In the genomic region with DNA sequence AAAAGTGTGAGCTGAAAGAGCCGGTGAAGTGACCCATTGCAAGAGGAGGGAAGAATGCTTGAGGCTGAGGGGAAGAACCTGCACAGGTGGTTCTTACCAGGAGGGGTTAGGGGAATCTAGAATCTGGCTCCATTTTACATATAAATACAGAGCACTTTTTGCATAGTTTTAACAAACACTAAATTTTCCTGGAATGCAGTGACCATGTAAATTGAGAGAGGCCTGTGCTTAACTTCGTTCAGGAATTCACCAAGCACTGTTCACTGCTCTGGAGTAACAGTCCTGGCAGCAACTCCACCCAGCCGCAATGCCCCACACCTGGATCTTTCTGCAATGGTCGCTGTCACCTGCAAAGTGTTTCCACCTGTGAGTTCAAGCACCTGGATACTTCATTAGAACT, we compare ENCODE assay signal across 26 cellular contexts. TPM values are rescaled to one million over a fixed set of nuclear protein-coding genes. Genes with fewer than 3 reads are reported as not detected.
"Had no signal": no experiment of that assay in that cellular context is flagged by ENCODE, and none has a peak within 500 bp of the region (broad histone marks: within the 10 kb centered on the region; RNA-seq: fewer than 3 reads in every experiment).

No MANE protein-coding gene starts in this region.

- H3K4me3 ChIP-seq: esophagus muscularis mucosa, gastroesophageal sphincter, heart left ventricle, ovary, psoas muscle, sigmoid colon, stomach, thyroid gland had no signal

- H3K27me3 ChIP-seq: esophagus muscularis mucosa, foreskin keratinocyte, gastroesophageal sphincter, heart left ventricle, ovary, sigmoid colon, stomach, thyroid gland had no signal

- H3K36me3 ChIP-seq: esophagus muscularis mucosa, gastroesophageal sphincter, heart left ventricle, ovary, sigmoid colon, stomach, thyroid gland had no signal

- H3K27ac Mint-ChIP-seq: dendritic cell treated with granulocyte-macrophage colony-stimulating factor and Interleukin-4, amounts not matched to agents 40 ng/mL and 50 ng/mL, for 4 days; naive thymus-derived CD8-positive, alpha-beta T cell; nephron progenitor cell; stimulated activated effector memory CD8-positive, alpha-beta T cell treated with anti-CD3 and anti-CD28 coated beads, Interleukin-12 subunit alpha, Interleukin-12 subunit beta, amount 100 ng/mL, for 72 hours had no signal

- H3K4me1 Mint-ChIP-seq: immature natural killer cell; stimulated activated effector memory CD8-positive, alpha-beta T cell treated with anti-CD3 and anti-CD28 coated beads, Interleukin-12 subunit alpha, Interleukin-12 subunit beta, amount 100 ng/mL, for 72 hours had no signal

- H3K4me3 Mint-ChIP-seq: dendritic cell treated with granulocyte-macrophage colony-stimulating factor and Interleukin-4, amounts not matched to agents 40 ng/mL and 50 ng/mL, for 4 days; immature natural killer cell; naive thymus-derived CD8-positive, alpha-beta T cell; nephron progenitor cell; stimulated activated effector memory CD8-positive, alpha-beta T cell treated with anti-CD3 and anti-CD28 coated beads, Interleukin-12 subunit alpha, Interleukin-12 subunit beta, amount 100 ng/mL, for 72 hours had no signal

- H3K27ac ChIP-seq: esophagus muscularis mucosa, foreskin keratinocyte, gastroesophageal sphincter, heart left ventricle, ovary, psoas muscle, sigmoid colon, stomach, thyroid gland had no signal

- H3K9me3 ChIP-seq: esophagus muscularis mucosa, gastroesophageal sphincter, heart left ventricle, ovary, psoas muscle, sigmoid colon, stomach, thyroid gland had no signal

- H3K9me3 Mint-ChIP-seq: dendritic cell treated with granulocyte-macrophage colony-stimulating factor and Interleukin-4, amounts not matched to agents 40 ng/mL and 50 ng/mL, for 4 days; naive thymus-derived CD8-positive, alpha-beta T cell; stimulated activated effector memory CD8-positive, alpha-beta T cell treated with anti-CD3 and anti-CD28 coated beads, Interleukin-12 subunit alpha, Interleukin-12 subunit beta, amount 100 ng/mL, for 72 hours had no signal

- DNase-seq: effector CD8-positive, alpha-beta T cell; foreskin keratinocyte; heart left ventricle; hippocampal formation; immature natural killer cell; islet precursor cell; kidney glomerular epithelial cell; left colon; naive thymus-derived CD8-positive, alpha-beta T cell; nephron progenitor cell; occipital lobe; ovary; psoas muscle; right cardiac atrium; sigmoid colon; stimulated activated CD4-positive, alpha-beta T cell treated with anti-CD3 and anti-CD28 coated beads, Interleukin-2, amount 100 ng/mL, for 24 hours; stimulated activated CD4-positive, alpha-beta T cell treated with anti-CD3 and anti-CD28 coated beads, Interleukin-4, amount 100 ng/mL, for 24 hours; stimulated activated naive CD4-positive, alpha-beta T cell treated with Interleukin-2 at 50 U/mL for 16 hours; stomach; trophoblast cell had no signal

- H3K36me3 Mint-ChIP-seq: immature natural killer cell; naive thymus-derived CD8-positive, alpha-beta T cell; stimulated activated effector memory CD8-positive, alpha-beta T cell treated with anti-CD3 and anti-CD28 coated beads, Interleukin-12 subunit alpha, Interleukin-12 subunit beta, amount 100 ng/mL, for 72 hours had no signal

- ATAC-seq: foreskin keratinocyte; gastroesophageal sphincter; heart left ventricle; left colon; naive thymus-derived CD8-positive, alpha-beta T cell; psoas muscle; right cardiac atrium; stimulated activated effector memory CD8-positive, alpha-beta T cell treated with anti-CD3 and anti-CD28 coated beads, Interleukin-12 subunit alpha, Interleukin-12 subunit beta, amount 100 ng/mL, for 72 hours had no signal

- H3K4me1 ChIP-seq: esophagus muscularis mucosa, foreskin keratinocyte, gastroesophageal sphincter, psoas muscle, sigmoid colon had no signal

RNA-seq across cellular contexts. Expression of a gene that starts 13.2 kb away (rescaled TPM):
- total RNA-seq: endothelial cell of umbilical vein; naive thymus-derived CD8-positive, alpha-beta T cell had no signal

RNA-seq across cellular contexts. Expression of a gene that starts 26.9 kb away (rescaled TPM):
- total RNA-seq: endothelial cell of umbilical vein had no signal
